ENCODE assay signal across 8 cellular contexts in genomic region chr7:148883233-148884048, GRCh38. TPM values are rescaled to one million over a fixed set of nuclear protein-coding genes. Genes with fewer than 3 reads are reported as not detected.
DNase-seq lines count a peak whose midpoint lies in the region; ATAC-seq and TF ChIP-seq lines count a peak whose summit lies in the region.

No MANE protein-coding gene starts in this region.

- peak overlapping the region; percentile 93 for H3K4me3 Mint-ChIP-seq in activated T-cell treated with anti-CD3 and anti-CD28 coated beads, Interleukin-2, amount 50 U/mL, for 24 hours
- peak overlapping the region; percentile 84 to 97 (median 94) for H3K4me3 Mint-ChIP-seq in naive thymus-derived CD8-positive, alpha-beta T cell

- no peaks in the 10 kb centered on the region for H3K9me3 ChIP-seq in fibroblast of lung (ENCODE audit: control insufficient read depth, insufficient read depth, low read depth, low read length)

- H3K4me3 ChIP-seq in fibroblast of lung (replicated peaks in 1 of 4; ENCODE audit: control extremely low read depth in 1 of 4, insufficient read depth in 1 of 4, low read depth in 3 of 4, low read length in 4 of 4): peak overlapping the region; percentile 67 to 98 (median 90)

- no peaks in the 10 kb centered on the region for H3K27me3 ChIP-seq in fibroblast of lung (ENCODE audit: control insufficient read depth, insufficient read depth, low read length)

- peaks cover 53% of the 10 kb centered on the region for H3K79me2 ChIP-seq in fibroblast of lung (ENCODE audit: control insufficient read depth, insufficient read depth, low read length)

- H3K27ac ChIP-seq in fibroblast of lung (ENCODE audit: insufficient read depth, low read length): peak overlapping the region; percentile 75

- peak overlapping the region; percentile 62 for H2AFZ ChIP-seq in fibroblast of lung (ENCODE audit: low read length)

- DNase-seq in NCI-H345 (lab: John Stamatoyannopoulos, UW): peak; percentile 41
- peak; percentile 68 for DNase-seq in activated T-cell treated with anti-CD3 and anti-CD28 coated beads, Interleukin-2, amount 50 U/mL, for 24 hours
- no peak for DNase-seq in fibroblast of lung (ENCODE audit: low read depth in 2 of 2)
- peak; percentile 27 to 76 (median 64) for DNase-seq in naive thymus-derived CD8-positive, alpha-beta T cell
- DNase-seq in stimulated activated naive CD4-positive, alpha-beta T cell (lab: John Stamatoyannopoulos, UW): peak; percentile 29 to 65 (median 52)
- no peak for DNase-seq in dedifferentiated amniotic fluid mesenchymal stem cell (ENCODE audit: extremely low spot score)

- peak; percentile 11 for ATAC-seq in GM18517 (IDR thresholded peaks at IDR 0.05; ENCODE audit: unreplicated experiment)
- ATAC-seq in HG02642 (IDR thresholded peaks at IDR 0.05; ENCODE audit: poor library complexity, unreplicated experiment): peak; percentile 30
- ATAC-seq in naive thymus-derived CD8-positive, alpha-beta T cell: peak; percentile 27 to 48

- H3K9ac ChIP-seq in fibroblast of lung (ENCODE audit: insufficient read depth, low read length): peak overlapping the region; percentile 80

- no peaks in the 10 kb centered on the region for H3K9me3 Mint-ChIP-seq in activated T-cell treated with anti-CD3 and anti-CD28 coated beads, Interleukin-2, amount 50 U/mL, for 24 hours
- no peaks in the 10 kb centered on the region for H3K9me3 Mint-ChIP-seq in naive thymus-derived CD8-positive, alpha-beta T cell

- H4K20me1 ChIP-seq in fibroblast of lung (ENCODE audit: control insufficient read depth, extremely low read depth, insufficient read depth, low read length): no peaks in the 10 kb centered on the region

- peaks cover 44% of the 10 kb centered on the region for H3K4me1 Mint-ChIP-seq in activated T-cell treated with anti-CD3 and anti-CD28 coated beads, Interleukin-2, amount 50 U/mL, for 24 hours (ENCODE audit: low read depth)
- peaks cover 7 to 25% (median 13%) of the 10 kb centered on the region in 4 donors for H3K4me1 Mint-ChIP-seq in naive thymus-derived CD8-positive, alpha-beta T cell

- H3K4me2 ChIP-seq in fibroblast of lung (ENCODE audit: extremely low read depth, insufficient read depth, low read length): peak overlapping the region; percentile 91

- no peak for TF ChIP-seq CTCF in fibroblast of lung (conservative IDR thresholded peaks at IDR 0.05 in 1 of 2, IDR thresholded peaks at IDR 0.05 in 1 of 2; ENCODE audit: low read depth in 1 of 2, low read length in 2 of 2)

- POLR2A ChIA-PET in naive thymus-derived CD8-positive, alpha-beta T cell (lab: Charles Lee): interaction anchor here (0.7 to 3.0 kb wide), 9 partner anchors 12 to 208 kb away, joined by 3 to 25 read pairs (median 6); partner anchors contain the start of gene CUL1

- peak overlapping the region; percentile 96 for H3K27ac Mint-ChIP-seq in activated T-cell treated with anti-CD3 and anti-CD28 coated beads, Interleukin-2, amount 50 U/mL, for 24 hours
- H3K27ac Mint-ChIP-seq in naive thymus-derived CD8-positive, alpha-beta T cell: peak overlapping the region; percentile 86 to 97 (median 94)

- no peaks in the 10 kb centered on the region for H3K27me3 Mint-ChIP-seq in activated T-cell treated with anti-CD3 and anti-CD28 coated beads, Interleukin-2, amount 50 U/mL, for 24 hours
- H3K27me3 Mint-ChIP-seq in naive thymus-derived CD8-positive, alpha-beta T cell: no peaks in the 10 kb centered on the region

- H3K36me3 Mint-ChIP-seq in activated T-cell treated with anti-CD3 and anti-CD28 coated beads, Interleukin-2, amount 50 U/mL, for 24 hours (ENCODE audit: low read depth): peaks cover 50% of the 10 kb centered on the region
- no peaks in the 10 kb centered on the region for H3K36me3 Mint-ChIP-seq in naive thymus-derived CD8-positive, alpha-beta T cell

- H3K4me1 ChIP-seq in fibroblast of lung (ENCODE audit: control insufficient read depth, extremely low read depth, insufficient read depth, low read length): no peaks in the 10 kb centered on the region

- no peaks in the 10 kb centered on the region for H3K36me3 ChIP-seq in fibroblast of lung (ENCODE audit: control insufficient read depth, insufficient read depth, low read length)

RNA-seq across cellular contexts. Expression of gene EZH2, which starts 0.7 kb away (rescaled TPM):
- 6.7 and 7.1 TPM in 2 replicates for total RNA-seq in fibroblast of lung
- polyA plus RNA-seq in fibroblast of lung: 10.1 and 24.8 TPM in 2 replicates
- polyA plus RNA-seq in fibroblast of lung (2012): 5.6 and 14.7 TPM in 2 replicates
- polyA minus RNA-seq in fibroblast of lung (ENCODE audit: low replicate concordance): 1.5 and 7.3 TPM in 2 replicates
- 1 to 10 TPM; 9.2 to 9.8 TPM for total RNA-seq in naive thymus-derived CD8-positive, alpha-beta T cell
- polyA plus RNA-seq in naive thymus-derived CD8-positive, alpha-beta T cell: 1 to 10 TPM; 1.1 to 2.8 (median 1.3) TPM

Comparison
In these comparisons a context has a peak if more than half of its experiments do, and no peak if none do; other contexts are left out.
1. DNase-seq: peak in NCI-H345 (single experiment), activated T-cell treated with anti-CD3 and anti-CD28 coated beads, Interleukin-2, amount 50 U/mL, for 24 hours (single experiment), naive thymus-derived CD8-positive, alpha-beta T cell (10 of 10) and stimulated activated naive CD4-positive, alpha-beta T cell (6 of 6); none in fibroblast of lung (0 of 2) and dedifferentiated amniotic fluid mesenchymal stem cell (single experiment).
2. Peak in every context shown above with its lines, with median percentiles within 50 percentile points of each other: ATAC-seq.